ENCODE assay signal across 14 cellular contexts in genomic region chr18:22900558-22901183, GRCh38. TPM values are rescaled to one million over a fixed set of nuclear protein-coding genes. Genes with fewer than 3 reads are reported as not detected.
DNase-seq lines count a peak whose midpoint lies in the region; ATAC-seq and TF ChIP-seq lines count a peak whose summit lies in the region.
"Had no signal": no experiment of that assay in that cellular context is flagged by ENCODE, and none has a peak within 500 bp of the region (broad histone marks: within the 10 kb centered on the region; RNA-seq: fewer than 3 reads in every experiment).

No MANE protein-coding gene starts in this region.

- H3K27ac ChIP-seq in parathyroid adenoma: no peak overlapping the region
- H3K27ac ChIP-seq: brain microvascular endothelial cell, C4-2B had no signal

- H3K27ac Mint-ChIP-seq in activated CD8-positive, alpha-beta T cell treated with anti-CD3 and anti-CD28 coated beads for 36 hours: no peak overlapping the region
- H3K27ac Mint-ChIP-seq: IgD-negative memory B cell had no signal

- H3K27me3 Mint-ChIP-seq in activated CD8-positive, alpha-beta T cell treated with anti-CD3 and anti-CD28 coated beads for 36 hours: no peaks in the 10 kb centered on the region
- H3K27me3 Mint-ChIP-seq: IgD-negative memory B cell had no signal

- no peaks in the 10 kb centered on the region for H3K36me3 Mint-ChIP-seq in activated CD8-positive, alpha-beta T cell treated with anti-CD3 and anti-CD28 coated beads for 36 hours (ENCODE audit: low read depth)
- H3K36me3 Mint-ChIP-seq: IgD-negative memory B cell had no signal

- H3K9me3 ChIP-seq in parathyroid adenoma (ENCODE audit: control insufficient read depth, low read length): no peaks in the 10 kb centered on the region

- intact Hi-C loops in activated CD8-positive, alpha-beta T cell treated with anti-CD3 and anti-CD28 coated beads for 36 hours (cut with micrococcal nuclease): no loop called here

- POLR2A ChIA-PET in activated CD8-positive, alpha-beta T cell treated with anti-CD3 and anti-CD28 coated beads for 36 hours (lab: Charles Lee): no interaction called here

- H3K4me3 Mint-ChIP-seq in activated CD8-positive, alpha-beta T cell treated with anti-CD3 and anti-CD28 coated beads for 36 hours: no peak overlapping the region
- H3K4me3 Mint-ChIP-seq: IgD-negative memory B cell had no signal

- TF ChIP-seq CTCF in parathyroid adenoma (IDR thresholded peaks at IDR 0.05): no peak
- TF ChIP-seq CTCF in activated CD8-positive, alpha-beta T cell treated with anti-CD3 and anti-CD28 coated beads for 36 hours (IDR thresholded peaks at IDR 0.05): no peak

- no peak for ATAC-seq in GM18498 (IDR thresholded peaks at IDR 0.05; ENCODE audit: unreplicated experiment)
- ATAC-seq in activated CD8-positive, alpha-beta T cell treated with anti-CD3 and anti-CD28 coated beads for 36 hours: no peak

- H2AFZ ChIP-seq in parathyroid adenoma: peak overlapping the region; percentile 61

- no peak overlapping the region for H3K9ac ChIP-seq in parathyroid adenoma

- H3K9me3 Mint-ChIP-seq in activated CD8-positive, alpha-beta T cell treated with anti-CD3 and anti-CD28 coated beads for 36 hours: peaks cover 4% of the 10 kb centered on the region

- CTCF ChIA-PET in activated CD8-positive, alpha-beta T cell treated with anti-CD3 and anti-CD28 coated beads for 36 hours (lab: Charles Lee): interaction anchor here (1.4 kb wide), 1 partner anchor 14 kb away, joined by 4 read pairs; no protein-coding TSS in a partner anchor

- no peaks in the 10 kb centered on the region for H3K79me2 ChIP-seq in parathyroid adenoma

- H3K36me3 ChIP-seq in parathyroid adenoma (ENCODE audit: control insufficient read depth, insufficient read depth, low read length): no peaks in the 10 kb centered on the region
- H3K36me3 ChIP-seq: brain microvascular endothelial cell had no signal

- no peaks in the 10 kb centered on the region for H3K4me1 Mint-ChIP-seq in activated CD8-positive, alpha-beta T cell treated with anti-CD3 and anti-CD28 coated beads for 36 hours (ENCODE audit: low read depth)
- H3K4me1 Mint-ChIP-seq: IgD-negative memory B cell had no signal

- no peaks in the 10 kb centered on the region for H3K27me3 ChIP-seq in parathyroid adenoma (ENCODE audit: control insufficient read depth, insufficient read depth, low read length)
- H3K27me3 ChIP-seq: brain microvascular endothelial cell had no signal

- no peaks in the 10 kb centered on the region for H3K4me1 ChIP-seq in parathyroid adenoma

- DNase-seq in DMS79 treated with DMSO at 0.1 percent for 48 hours (lab: John Stamatoyannopoulos, UW) (peak; percentile 93), NCI-H2029 treated with DMSO at 0.1 percent for 48 hours (lab: John Stamatoyannopoulos, UW) (peak; percentile 75), fibroblast of peridontal ligament (ENCODE audit: extremely low read depth) (peak; percentile 57)
- no peak for DNase-seq in activated CD8-positive, alpha-beta memory T cell treated with anti-CD3 and anti-CD28 coated beads, Interleukin-2, amount 50 U/mL, for 4 hours
- DNase-seq in activated CD8-positive, alpha-beta T cell treated with anti-CD3 and anti-CD28 coated beads for 36 hours: no peak
- DNase-seq: activated CD4-positive, alpha-beta T cell treated with anti-CD3 and anti-CD28 coated beads for 4 hours; activated naive CD4-positive, alpha-beta T cell treated with anti-CD3 and anti-CD28 coated beads, Interleukin-2, amount 50 U/mL, for 16 hours; brain microvascular endothelial cell; H7; T1000 had no signal

- peak overlapping the region; percentile 4 for H3K4me2 ChIP-seq in parathyroid adenoma (ENCODE audit: low read length)

- H3K4me3 ChIP-seq in parathyroid adenoma (ENCODE audit: low read depth, low read length): no peak overlapping the region

RNA-seq across cellular contexts. Expression of gene RBBP8, which starts 32.5 kb away (rescaled TPM):
- total RNA-seq in activated CD8-positive, alpha-beta T cell treated with anti-CD3 and anti-CD28 coated beads for 36 hours: 10 to 100 TPM; 70.9 to 81.9 TPM

Comparison
In these comparisons a context has a peak if more than half of its experiments do, and no peak if none do; other contexts are left out.
1. DNase-seq: peak in DMS79 treated with DMSO at 0.1 percent for 48 hours (single experiment), NCI-H2029 treated with DMSO at 0.1 percent for 48 hours (single experiment) and fibroblast of peridontal ligament (single experiment); none in activated CD8-positive, alpha-beta memory T cell treated with anti-CD3 and anti-CD28 coated beads, Interleukin-2, amount 50 U/mL, for 4 hours (single experiment) and activated CD8-positive, alpha-beta T cell treated with anti-CD3 and anti-CD28 coated beads for 36 hours (single experiment).